20 cellular contexts compared by ENCODE assay signal in the genomic region with DNA sequence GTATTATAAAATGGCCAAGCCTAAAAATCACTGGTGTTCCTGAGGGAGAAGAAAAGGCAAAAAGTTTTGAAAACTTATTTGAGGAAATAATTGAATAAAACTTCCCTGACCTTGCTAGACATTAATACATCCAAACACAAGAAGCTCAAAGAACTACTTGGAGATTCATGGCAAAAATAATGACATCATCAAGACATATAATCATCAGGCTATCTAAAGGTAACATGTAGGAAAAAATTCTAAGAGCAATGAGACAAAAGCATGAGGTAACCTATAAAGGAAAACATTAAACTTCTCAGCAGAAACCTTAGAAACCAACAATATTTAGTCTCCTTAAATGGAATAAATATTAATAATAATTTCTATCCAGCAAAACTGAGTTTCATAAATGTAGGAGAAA.
DNase-seq lines count a peak whose midpoint lies in the region; ATAC-seq, FAIRE-seq and TF ChIP-seq lines count a peak whose summit lies in the region.
"Had no signal": no experiment of that assay in that cellular context is flagged by ENCODE, and none has a peak within 500 bp of the region (broad histone marks: within the 10 kb centered on the region; RNA-seq: fewer than 3 reads in every experiment).

No MANE protein-coding gene starts in this region.

- H3K27me3 ChIP-seq in HepG2 (ENCODE audit: control insufficient read depth in 1 of 2, insufficient read depth in 2 of 2, low read length in 2 of 2): no peaks in the 10 kb centered on the region
- H3K27me3 ChIP-seq in right lobe of liver: no peaks in the 10 kb centered on the region
- H3K27me3 ChIP-seq in astrocyte (ENCODE audit: insufficient read depth, low read length): no peaks in the 10 kb centered on the region
- no peaks in the 10 kb centered on the region for H3K27me3 ChIP-seq in vagina

- no peak for TF ChIP-seq RAD21 in HepG2 (CRISPR knock-in tag; IDR thresholded peaks at IDR 0.05)

- intact Hi-C loops in HepG2 (cut with micrococcal nuclease; ENCODE audit: unreplicated experiment): no loop called here
- intact Hi-C loops in right lobe of liver (cut with DNase I): no loop called here
- intact Hi-C loops in vagina (cut with DNase I): no loop called here

- TF ChIP-seq CTCF in HepG2 (CRISPR knock-in tag; IDR thresholded peaks at IDR 0.05): no peak
- no peak for TF ChIP-seq CTCF in right lobe of liver (IDR thresholded peaks at IDR 0.05)
- TF ChIP-seq CTCF in astrocyte (IDR thresholded peaks at IDR 0.05; ENCODE audit: insufficient read depth, low read depth, low read length): no peak
- no peak for TF ChIP-seq CTCF in vagina (IDR thresholded peaks at IDR 0.05)

- TF ChIP-seq POLR2A in HepG2 (IDR thresholded peaks at IDR 0.05; ENCODE audit: insufficient read depth in 1 of 2, low read depth in 2 of 2, low read length in 2 of 2) (no peak), right lobe of liver (IDR thresholded peaks at IDR 0.05) (no peak), vagina (IDR thresholded peaks at IDR 0.05) (no peak)

- in situ Hi-C loops in HepG2 (cut with HindIII; ENCODE audit: extremely low pct_ligation_motif_present, low pct_unique_long_range_greater_than_20kb): no loop called here

- H4K20me1 ChIP-seq in HepG2 (ENCODE audit: insufficient read depth, low read length) (no peaks in the 10 kb centered on the region), astrocyte (ENCODE audit: insufficient read depth, low read length) (no peaks in the 10 kb centered on the region)
- H4K20me1 ChIP-seq: BLaER1 treated with 17β-estradiol and CSF1 and Interleukin-3, amounts not matched to agents 10 nM and 100 nM had no signal

- H3K4me2 ChIP-seq in HepG2 (ENCODE audit: low read depth, low read length): no peak overlapping the region
- no peak overlapping the region for H3K4me2 ChIP-seq in astrocyte (ENCODE audit: low read length)
- H3K4me2 ChIP-seq: A549; BLaER1 treated with 17β-estradiol and CSF1 and Interleukin-3, amounts not matched to agents 10 nM and 100 nM had no signal

- no peak overlapping the region for H3K9ac ChIP-seq in HepG2 (ENCODE audit: insufficient read depth, low read depth, low read length)
- no peak overlapping the region for H3K9ac ChIP-seq in astrocyte (ENCODE audit: low read length)
- H3K9ac ChIP-seq: BLaER1 treated with 17β-estradiol and CSF1 and Interleukin-3, amounts not matched to agents 10 nM and 100 nM had no signal

- no TSS peak for BruUV-seq in HepG2 (replicated peaks; lab: Mats Ljungman, UMichigan)

- no peaks in the 10 kb centered on the region for H3K9me3 ChIP-seq in HepG2 (ENCODE audit: low read length)
- H3K9me3 ChIP-seq in right lobe of liver: no peaks in the 10 kb centered on the region
- H3K9me3 ChIP-seq in astrocyte (ENCODE audit: insufficient read depth, low read depth, low read length): no peaks in the 10 kb centered on the region
- H3K9me3 ChIP-seq in vagina: no peaks in the 10 kb centered on the region
- H3K9me3 ChIP-seq: A549, Caco-2 had no signal

- H3K79me2 ChIP-seq in HepG2 (ENCODE audit: insufficient read depth, low read length): no peaks in the 10 kb centered on the region
- no peaks in the 10 kb centered on the region for H3K79me2 ChIP-seq in astrocyte (ENCODE audit: insufficient read depth, low read length)

- H3K4me3 ChIP-seq in HepG2 (replicated peaks in 1 of 3; ENCODE audit: insufficient read depth in 1 of 3, low read depth in 2 of 3, low read length in 3 of 3) (no peak overlapping the region), right lobe of liver (no peak overlapping the region), astrocyte (ENCODE audit: insufficient read depth, low read depth, low read length) (no peak overlapping the region), vagina (no peak overlapping the region)
- H3K4me3 ChIP-seq: A549; BLaER1 treated with 17β-estradiol and CSF1 and Interleukin-3, amounts not matched to agents 10 nM and 100 nM had no signal

- DNase-seq in HepG2 (ENCODE audit: low spot score): no peak
- no peak for DNase-seq in right lobe of liver
- no peak for DNase-seq in astrocyte (ENCODE audit: low read depth)
- no peak for DNase-seq in kidney glomerular epithelial cell (lab: John Stamatoyannopoulos, UW)
- DNase-seq in vagina (ENCODE audit: extremely low spot score in 2 of 2): no peak
- DNase-seq: AML-193; Caco-2; Calu3; CD4-positive, alpha-beta T cell; CD8-positive, alpha-beta T cell; DMS79 treated with DMSO at 0.1 percent for 48 hours; GF-D8 had no signal

- CTCF ChIA-PET in HepG2 (lab: Yijun Ruan, JAX; ENCODE audit: low intra/inter-chr PET ratio, low total read pairs): no interaction called here

- H3K4me1 Mint-ChIP-seq in astrocyte (ENCODE audit: low read depth, unreplicated experiment): no peaks in the 10 kb centered on the region
- H3K4me1 Mint-ChIP-seq: B cell had no signal

- no peak overlapping the region for H3K27ac Mint-ChIP-seq in astrocyte (ENCODE audit: unreplicated experiment)
- H3K27ac Mint-ChIP-seq: B cell; CD4-positive, alpha-beta T cell; CD8-positive, alpha-beta T cell had no signal

- H3K27me3 Mint-ChIP-seq in astrocyte (ENCODE audit: low read depth, unreplicated experiment): no peaks in the 10 kb centered on the region
- H3K27me3 Mint-ChIP-seq: B cell; CD4-positive, alpha-beta T cell had no signal

- ATAC-seq in HepG2: no peak
- ATAC-seq in right lobe of liver: no peak
- ATAC-seq: A549; CD8-positive, alpha-beta T cell had no signal

- FAIRE-seq in HepG2 (lab: Jason Lieb, UNC): no peak
- FAIRE-seq in astrocyte (lab: Jason Lieb, UNC): peak; percentile 26
- FAIRE-seq: D721Med, G401.6, GM12891 had no signal

- H2AFZ ChIP-seq in HepG2 (ENCODE audit: low read length) (no peak overlapping the region), astrocyte (ENCODE audit: low read depth, low read length) (no peak overlapping the region)

- POLR2A ChIA-PET in HepG2 (lab: Yijun Ruan, JAX): no interaction called here

- H3K27ac ChIP-seq in HepG2 (ENCODE audit: extremely low read length, insufficient read depth, low read length): no peak overlapping the region
- no peak overlapping the region for H3K27ac ChIP-seq in right lobe of liver
- no peak overlapping the region for H3K27ac ChIP-seq in astrocyte (ENCODE audit: low read depth, low read length)
- H3K27ac ChIP-seq in vagina: no peak overlapping the region
- H3K27ac ChIP-seq: 22Rv1; A549; BLaER1 treated with 17β-estradiol and CSF1 and Interleukin-3, amounts not matched to agents 10 nM and 100 nM; C4-2B had no signal

- no peaks in the 10 kb centered on the region for H3K36me3 Mint-ChIP-seq in astrocyte (ENCODE audit: low read depth, unreplicated experiment)
- H3K36me3 Mint-ChIP-seq: CD8-positive, alpha-beta T cell had no signal

- no peaks in the 10 kb centered on the region for H3K9me3 Mint-ChIP-seq in astrocyte (ENCODE audit: unreplicated experiment)
- H3K9me3 Mint-ChIP-seq: CD4-positive, alpha-beta T cell; CD8-positive, alpha-beta T cell had no signal

- H3K4me3 Mint-ChIP-seq in astrocyte (ENCODE audit: unreplicated experiment): no peak overlapping the region
- H3K4me3 Mint-ChIP-seq: B cell; CD4-positive, alpha-beta T cell; CD8-positive, alpha-beta T cell had no signal

- H3K4me1 ChIP-seq in HepG2 (ENCODE audit: insufficient read depth, low read length) (no peaks in the 10 kb centered on the region), right lobe of liver (no peaks in the 10 kb centered on the region), astrocyte (ENCODE audit: insufficient read depth, low read length) (no peaks in the 10 kb centered on the region), vagina (no peaks in the 10 kb centered on the region)
- H3K4me1 ChIP-seq: A549; BLaER1 treated with 17β-estradiol and CSF1 and Interleukin-3, amounts not matched to agents 10 nM and 100 nM; Caco-2 had no signal

- no peaks in the 10 kb centered on the region for H3K36me3 ChIP-seq in HepG2 (replicated peaks in 1 of 2; ENCODE audit: control insufficient read depth in 1 of 2, insufficient read depth in 2 of 2, low read length in 2 of 2)
- H3K36me3 ChIP-seq in right lobe of liver: no peaks in the 10 kb centered on the region
- no peaks in the 10 kb centered on the region for H3K36me3 ChIP-seq in astrocyte (ENCODE audit: insufficient read depth, low read length)
- no peaks in the 10 kb centered on the region for H3K36me3 ChIP-seq in vagina
- H3K36me3 ChIP-seq: BLaER1 treated with 17β-estradiol and CSF1 and Interleukin-3, amounts not matched to agents 10 nM and 100 nM had no signal

- TF ChIP-seq EP300 in HepG2 (IDR thresholded peaks at IDR 0.05; ENCODE audit: low read depth in 2 of 2, low read length in 2 of 2) (no peak), HepG2 (CRISPR knock-in tag; IDR thresholded peaks at IDR 0.05; ENCODE audit: borderline replicate concordance) (no peak)

TF ChIP-seq in HepG2, 621 proteins besides CTCF, POLR2A, EP300 and RAD21:
- no peak for TF ChIP-seq GATA4 (IDR thresholded peaks at IDR 0.05; ENCODE audit: borderline replicate concordance, low read depth)
- peak; percentile 82 for TF ChIP-seq ATF7 (IDR thresholded peaks at IDR 0.05)
- TF ChIP-seq ATF7 (CRISPR knock-in tag; IDR thresholded peaks at IDR 0.05): no peak
TF ChIP-seq in HepG2: peak in this region for 1.
